14 cellular contexts compared by ENCODE assay signal in the genomic region with DNA sequence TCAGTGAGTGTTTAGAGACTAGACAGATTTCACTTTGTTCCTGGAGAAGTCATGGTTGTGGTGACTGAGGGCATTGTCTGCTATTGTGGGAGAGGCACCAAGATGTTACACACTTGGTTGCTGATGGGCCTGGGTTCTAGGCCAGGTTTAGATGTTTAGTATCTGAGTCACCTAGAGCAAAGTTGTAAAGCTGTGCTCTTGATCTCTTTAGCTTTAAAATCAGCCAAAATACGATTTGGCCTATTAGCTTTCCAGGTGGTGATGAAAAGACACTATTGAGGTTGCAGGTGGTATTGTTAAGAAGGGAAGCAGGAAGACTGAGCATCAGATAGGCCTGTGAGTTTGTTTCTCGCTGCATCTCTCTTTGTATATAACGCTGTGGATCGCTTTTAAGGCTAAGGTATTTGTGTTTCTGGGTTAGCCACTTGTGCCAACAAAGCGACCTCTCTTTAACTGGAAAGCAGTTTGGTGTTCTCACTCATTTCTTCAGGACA. TPM values are rescaled to one million over a fixed set of nuclear protein-coding genes. Genes with fewer than 3 reads are reported as not detected.
DNase-seq lines count a peak whose midpoint lies in the region; ATAC-seq, FAIRE-seq and TF ChIP-seq lines count a peak whose summit lies in the region.
"Had no signal": no experiment of that assay in that cellular context is flagged by ENCODE, and none has a peak within 500 bp of the region (broad histone marks: within the 10 kb centered on the region; RNA-seq: fewer than 3 reads in every experiment).

No MANE protein-coding gene starts in this region.

- H3K4me3 Mint-ChIP-seq in stimulated activated naive B cell treated with anti-CD40 and anti-IgM and Interleukin-4, amounts not matched to agents 10 μg/mL and 1 μg/mL and 100 μg/mL, for 72 hours: no peak overlapping the region
- H3K4me3 Mint-ChIP-seq: stimulated activated memory B cell treated with anti-CD40 and anti-IgM and Interleukin-4, amounts not matched to agents 10 μg/mL and 1 μg/mL and 100 μg/mL, for 72 hours had no signal

- no peak for TF ChIP-seq RAD21 in GM12878 (IDR thresholded peaks at IDR 0.05; ENCODE audit: insufficient read depth, low read depth, low read length)

- in situ Hi-C loops in GM12878 (cut with MboI): no loop called here

- WGBS in GM12878 (ENCODE audit: insufficient coverage, insufficient replicate concordance, low lambda C conversion rate, missing lambda C conversion rate): 95% methylated on average over 5 of the region's 5 CpGs
- WGBS in thymus: 10% methylated on average over 5 of the region's 5 CpGs

- peaks cover 5 to 7% of the 10 kb centered on the region in 2 donors for H3K36me3 Mint-ChIP-seq in stimulated activated naive B cell treated with anti-CD40 and anti-IgM and Interleukin-4, amounts not matched to agents 10 μg/mL and 1 μg/mL and 100 μg/mL, for 72 hours

- H3K27ac ChIP-seq in GM12878 (ENCODE audit: control insufficient read depth, insufficient read depth) (no peak overlapping the region), thymus (ENCODE audit: low read depth) (peak overlapping the region; percentile 3)
- H3K27ac ChIP-seq: right lobe of liver had no signal

- H3K27me3 Mint-ChIP-seq in stimulated activated naive B cell treated with anti-CD40 and anti-IgM and Interleukin-4, amounts not matched to agents 10 μg/mL and 1 μg/mL and 100 μg/mL, for 72 hours: no peaks in the 10 kb centered on the region
- H3K27me3 Mint-ChIP-seq: stimulated activated memory B cell treated with anti-CD40 and anti-IgM and Interleukin-4, amounts not matched to agents 10 μg/mL and 1 μg/mL and 100 μg/mL, for 72 hours had no signal

- H3K4me1 Mint-ChIP-seq in stimulated activated naive B cell treated with anti-CD40 and anti-IgM and Interleukin-4, amounts not matched to agents 10 μg/mL and 1 μg/mL and 100 μg/mL, for 72 hours: peaks cover 10 to 13% of the 10 kb centered on the region in 2 donors

- H3K4me1 ChIP-seq in GM12878 (ENCODE audit: control insufficient read depth, insufficient read depth, low read length) (peaks cover 14% of the 10 kb centered on the region), thymus (ENCODE audit: control insufficient read depth, insufficient read depth, low read length) (peaks cover 20% of the 10 kb centered on the region)

- H3K36me3 ChIP-seq in GM12878 (ENCODE audit: control insufficient read depth in 2 of 2, insufficient read depth in 2 of 2, low read length in 1 of 2) (no peaks in the 10 kb centered on the region), thymus (ENCODE audit: control insufficient read depth, insufficient read depth) (no peaks in the 10 kb centered on the region)
- H3K36me3 ChIP-seq: right lobe of liver had no signal

- RAD21 ChIA-PET in GM12878 (lab: Charles Lee; ENCODE audit: unreplicated experiment): interaction anchor here (1.3 kb wide), 2 partner anchors 11 to 15 kb away, joined by 3 to 6 read pairs; no protein-coding TSS in a partner anchor

- no peak overlapping the region for H3K4me3 ChIP-seq in Jurkat, Clone E6-1 (ENCODE audit: low read length)
- H3K4me3 ChIP-seq in GM12878 (no peak overlapping the region), thymus (ENCODE audit: low read length) (no peak overlapping the region)
- H3K4me3 ChIP-seq: right lobe of liver had no signal

- ATAC-seq in GM12878 (peak; percentile 36; the same call in 1 of the 3 replicates), GM19452 (IDR thresholded peaks at IDR 0.05; ENCODE audit: unreplicated experiment) (no peak)
- no peak for ATAC-seq in stimulated activated naive B cell treated with anti-CD40 and anti-IgM and Interleukin-4, amounts not matched to agents 10 μg/mL and 1 μg/mL and 100 μg/mL, for 72 hours (replicated peaks)
- ATAC-seq: stimulated activated memory B cell treated with anti-CD40 and anti-IgM and Interleukin-4, amounts not matched to agents 10 μg/mL and 1 μg/mL and 100 μg/mL, for 72 hours had no signal

- peaks cover 3 to 6% of the 10 kb centered on the region in 2 donors for H3K9me3 Mint-ChIP-seq in stimulated activated naive B cell treated with anti-CD40 and anti-IgM and Interleukin-4, amounts not matched to agents 10 μg/mL and 1 μg/mL and 100 μg/mL, for 72 hours

- intact Hi-C loops in GM12878 (cut with micrococcal nuclease; ENCODE audit: unreplicated experiment): no loop called here

- POLR2A ChIA-PET in GM12878 (lab: Charles Lee) (no interaction called here), GM10248 (lab: Yijun Ruan, JAX) (interaction anchor here (1.0 kb wide), 1 partner anchor 11 kb away, joined by 3 read pairs; no protein-coding TSS in a partner anchor)

- TF ChIP-seq CTCF in GM12878 (IDR thresholded peaks at IDR 0.05 in 2 of 3, conservative IDR thresholded peaks at IDR 0.05 in 1 of 3; ENCODE audit: control insufficient read depth in 2 of 3, extremely low read depth in 1 of 3, insufficient read depth in 1 of 3, low read depth in 3 of 3, low read length in 3 of 3): no peak
- no peak for TF ChIP-seq CTCF in GM10248 (IDR thresholded peaks at IDR 0.05; ENCODE audit: control extremely low read depth, extremely low read depth, low read depth, missing control alignments)

- CTCF ChIA-PET in GM12878 (lab: Yijun Ruan, JAX): interaction anchor here (0.7 to 1.3 kb wide), 3 partner anchors 11 to 22 kb away, joined by 3 to 7 read pairs (median 3); no protein-coding TSS in a partner anchor
- CTCF ChIA-PET in GM10248 (lab: Yijun Ruan, JAX): interaction anchor here (1.5 kb wide), 2 partner anchors 12 to 17 kb away, joined by 7 to 10 read pairs; no protein-coding TSS in a partner anchor

- SMC1A ChIA-PET in GM12878 (lab: Charles Lee; ENCODE audit: uncharacterized antibody, unreplicated experiment): interaction anchor here (0.8 to 0.9 kb wide), 2 partner anchors 17 to 658 kb away, joined by 3 read pairs; no protein-coding TSS in a partner anchor

- peaks cover 17% of the 10 kb centered on the region for H3K79me2 ChIP-seq in GM12878 (ENCODE audit: control insufficient read depth, insufficient read depth, low read length)

- no peak for TF ChIP-seq POLR2A in GM12878 (IDR thresholded peaks at IDR 0.05; ENCODE audit: low read depth, low read length)

- TF ChIP-seq EP300 in GM12878 (IDR thresholded peaks at IDR 0.05; ENCODE audit: borderline replicate concordance in 1 of 2, control insufficient read depth in 1 of 2, low read depth in 2 of 2, low read length in 2 of 2): no peak

- BruUV-seq in GM12878 (replicated peaks; lab: Mats Ljungman, UMichigan): no TSS peak

- H3K4me2 ChIP-seq in GM12878 (ENCODE audit: control insufficient read depth, insufficient read depth): no peak overlapping the region

- no peak overlapping the region for H3K27ac Mint-ChIP-seq in stimulated activated naive B cell treated with anti-CD40 and anti-IgM and Interleukin-4, amounts not matched to agents 10 μg/mL and 1 μg/mL and 100 μg/mL, for 72 hours
- H3K27ac Mint-ChIP-seq: stimulated activated memory B cell treated with anti-CD40 and anti-IgM and Interleukin-4, amounts not matched to agents 10 μg/mL and 1 μg/mL and 100 μg/mL, for 72 hours had no signal

- no peak overlapping the region for H2AFZ ChIP-seq in GM12878 (ENCODE audit: control insufficient read depth, low read depth, low read length)

- no peaks in the 10 kb centered on the region for H4K20me1 ChIP-seq in GM12878 (ENCODE audit: control insufficient read depth, insufficient read depth)

- H3K9ac ChIP-seq in GM12878 (ENCODE audit: control insufficient read depth, insufficient read depth, low read length): no peak overlapping the region; the same call in 1 of the 2 replicates

- H3K9me3 ChIP-seq in GM12878 (replicated peaks; ENCODE audit: control insufficient read depth, insufficient read depth, low read length) (peaks cover 1% of the 10 kb centered on the region; the same call in 1 of the 3 replicates), thymus (ENCODE audit: control insufficient read depth) (no peaks in the 10 kb centered on the region)
- H3K9me3 ChIP-seq: right lobe of liver had no signal

- DNase-seq in Jurkat, Clone E6-1 (ENCODE audit: low read depth, low spot score): peak; percentile 38
- DNase-seq in GM12878 (ENCODE audit: low read depth, low spot score) (no peak), kidney glomerular epithelial cell (lab: John Stamatoyannopoulos, UW) (peak; percentile 80), SHP77 (lab: John Stamatoyannopoulos, UW) (no peak), GM10248 (ENCODE audit: extremely low spot score) (no peak)
- no peak for DNase-seq in stimulated activated naive B cell treated with anti-CD40 and anti-IgM and Interleukin-4, amounts not matched to agents 10 μg/mL and 1 μg/mL and 100 μg/mL, for 72 hours
- DNase-seq: activated CD8-positive, alpha-beta memory T cell treated with anti-CD3 and anti-CD28 coated beads for 24 hours; anterior cingulate cortex; NCI-H1092 treated with DMSO at 0.1 percent for 48 hours; right lobe of liver; SIG-M5 had no signal

- H3K27me3 ChIP-seq in GM12878 (replicated peaks in 1 of 2; ENCODE audit: control insufficient read depth in 2 of 2, insufficient read depth in 2 of 2, low read length in 1 of 2): no peaks in the 10 kb centered on the region
- no peaks in the 10 kb centered on the region for H3K27me3 ChIP-seq in thymus (ENCODE audit: control insufficient read depth, insufficient read depth)
- H3K27me3 ChIP-seq: right lobe of liver had no signal

- FAIRE-seq in GM12878 (lab: Jason Lieb, UNC): no peak

RNA-seq across cellular contexts. Expression of a gene that starts 48.6 kb away (rescaled TPM):
- polyA plus RNA-seq in Jurkat, Clone E6-1 (2012; ENCODE audit: insufficient read depth, insufficient read length): 9.7 TPM
- 5.3 and 5.6 TPM in 2 replicates for total RNA-seq in GM12878 (2013; cell fraction: nucleolus; rRNA removed)
- total RNA-seq in GM12878 (2014; rRNA removed) (1.4 and 1.7 TPM in 2 replicates), GM12878 (2014; rRNA removed; fragmentation: Illumina TruSeq; extraction: Trizol) (1.5 and 1.6 TPM in 2 replicates), GM12878 (2021) (2.8 and 3.6 TPM in 2 replicates)
- polyA plus RNA-seq in GM12878 (2011; ENCODE audit: low read depth): 3.4 TPM
- polyA plus RNA-seq in GM12878 (2011; rRNA removed) (3.3 and 4.5 TPM in 2 replicates), GM12878 (2014; fragmentation: Illumina TruSeq; extraction: Trizol) (2.2 and 2.3 TPM in 2 replicates), GM12878 (2014; fragmentation: Nextera tagmentation; extraction: Ambion mirVana) (under 1 TPM; 0.82 to 0.84 TPM), GM12878 (2014; rRNA removed) (1.3 and 1.4 TPM in 2 replicates), GM12878 (2016; fragmentation: Nextera tagmentation; extraction: Ambion mirVana) (1 to 10 TPM; 1.7 to 2.5 TPM), thymus (33.6 TPM)
- polyA plus RNA-seq in GM12878 (2011; cell fraction: cytosol; rRNA removed): 4.3 and 4.6 TPM in 2 replicates
- polyA plus RNA-seq in GM12878 (2011; cell fraction: nucleus; rRNA removed): 2.6 and 4.3 TPM in 2 replicates
- 3.7 and 4.3 TPM in 2 replicates for polyA plus RNA-seq in GM12878 (2012)
- polyA minus RNA-seq in GM12878 (2011; rRNA and poly(A)+ RNA removed): 21.5 and 25.2 TPM in 2 replicates
- 4.8 and 6.5 TPM in 2 replicates for polyA minus RNA-seq in GM12878 (2011; cell fraction: cytosol; rRNA and poly(A)+ RNA removed)
- polyA minus RNA-seq in GM12878 (2011; cell fraction: nucleus; rRNA and poly(A)+ RNA removed): 5.9 and 9.6 TPM in 2 replicates

Comparison
In these comparisons a context has a peak if more than half of its experiments do, and no peak if none do; other contexts are left out.
1. DNase-seq: peak in Jurkat, Clone E6-1 (single experiment) and kidney glomerular epithelial cell (single experiment); none in GM12878 (single experiment), stimulated activated naive B cell treated with anti-CD40 and anti-IgM and Interleukin-4, amounts not matched to agents 10 μg/mL and 1 μg/mL and 100 μg/mL, for 72 hours (single experiment), SHP77 (0 of 2) and GM10248 (single experiment).